In the genomic region with DNA sequence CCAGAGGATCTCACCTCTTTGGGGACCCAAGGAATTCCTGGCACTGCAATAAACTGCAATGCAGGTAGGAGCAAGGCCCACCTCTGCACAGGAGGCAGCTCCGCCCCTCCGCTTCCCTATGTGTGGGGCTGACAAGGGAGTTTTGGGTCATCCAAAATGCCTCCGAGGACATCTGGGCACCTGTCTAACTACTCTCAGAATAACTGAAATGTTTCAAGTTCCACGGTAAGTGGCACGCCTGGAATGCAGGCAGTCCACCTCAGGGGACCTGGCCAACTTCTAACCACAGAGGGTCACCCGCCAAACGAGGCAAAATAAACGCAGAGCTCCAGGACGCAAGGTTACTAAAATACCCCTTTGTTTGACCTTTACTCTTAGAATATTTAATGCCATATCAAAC, we compare ENCODE assay signal across 18 cellular contexts.
"Had no signal": no experiment of that assay in that cellular context is flagged by ENCODE, and none has a peak within 500 bp of the region (broad histone marks: within the 10 kb centered on the region; RNA-seq: fewer than 3 reads in every experiment).

No MANE protein-coding gene starts in this region.

- H3K36me3 ChIP-seq: brain microvascular endothelial cell had no signal

- H3K27me3 Mint-ChIP-seq: activated B cell treated with CpG ODN at 0.5 μM for 24 hours; activated CD8-positive, alpha-beta T cell treated with anti-CD3 and anti-CD28 coated beads for 36 hours; activated naive CD8-positive, alpha-beta T cell treated with anti-CD3 and anti-CD28 coated beads for 36 hours; dendritic cell treated with granulocyte-macrophage colony-stimulating factor and Interleukin-4, amounts not matched to agents 40 ng/mL and 50 ng/mL, for 4 days had no signal

- H3K27me3 ChIP-seq: brain microvascular endothelial cell, foreskin keratinocyte had no signal

- H3K4me3 Mint-ChIP-seq: activated B cell treated with CpG ODN at 0.5 μM for 24 hours; activated CD8-positive, alpha-beta T cell treated with anti-CD3 and anti-CD28 coated beads for 36 hours; activated naive CD8-positive, alpha-beta T cell treated with anti-CD3 and anti-CD28 coated beads for 36 hours; activated T-cell treated with anti-CD3 and anti-CD28 coated beads, Interleukin-2, amount 50 U/mL, for 72 hours; dendritic cell treated with granulocyte-macrophage colony-stimulating factor and Interleukin-4, amounts not matched to agents 40 ng/mL and 50 ng/mL, for 4 days; nephron; T-helper 17 cell had no signal

- H3K4me1 Mint-ChIP-seq: activated B cell treated with CpG ODN at 0.5 μM for 24 hours; activated naive CD8-positive, alpha-beta T cell treated with anti-CD3 and anti-CD28 coated beads for 36 hours; T-helper 17 cell had no signal

- H3K36me3 Mint-ChIP-seq: activated naive CD8-positive, alpha-beta T cell treated with anti-CD3 and anti-CD28 coated beads for 36 hours had no signal

- H3K27ac ChIP-seq: brain microvascular endothelial cell, foreskin keratinocyte had no signal

- H3K27ac Mint-ChIP-seq: activated B cell treated with CpG ODN at 0.5 μM for 24 hours; activated CD8-positive, alpha-beta T cell treated with anti-CD3 and anti-CD28 coated beads for 36 hours; activated naive CD8-positive, alpha-beta T cell treated with anti-CD3 and anti-CD28 coated beads for 36 hours; activated T-cell treated with anti-CD3 and anti-CD28 coated beads, Interleukin-2, amount 50 U/mL, for 72 hours; dendritic cell treated with granulocyte-macrophage colony-stimulating factor and Interleukin-4, amounts not matched to agents 40 ng/mL and 50 ng/mL, for 4 days; nephron; T-helper 17 cell had no signal

- DNase-seq: activated B cell treated with CpG ODN at 0.5 μM for 24 hours; activated CD4-positive, alpha-beta T cell treated with anti-CD3 and anti-CD28 coated beads for 48 hours; activated CD8-positive, alpha-beta memory T cell treated with anti-CD3 and anti-CD28 coated beads, Interleukin-2, amount 50 U/mL, for 4 hours; activated CD8-positive, alpha-beta T cell treated with anti-CD3 and anti-CD28 coated beads for 36 hours; activated gamma-delta T cell treated with Interleukin-2 at 50 U/mL for 16 hours; activated naive CD8-positive, alpha-beta T cell treated with anti-CD3 and anti-CD28 coated beads for 36 hours; activated T-cell treated with anti-CD3 and anti-CD28 coated beads, Interleukin-2, amount 50 U/mL, for 72 hours; amygdala; brain microvascular endothelial cell; effector memory CD4-positive, alpha-beta T cell; left colon; mesenchymal stem cell; occipital lobe; stimulated activated naive CD8-positive, alpha-beta T cell treated with anti-CD3 and anti-CD28 coated beads, Interleukin-15, Interleukin-2, amounts not matched to agents 100 U/mL and 50 U/mL, for 24 hours; T-helper 17 cell had no signal

- H3K9me3 Mint-ChIP-seq: activated B cell treated with CpG ODN at 0.5 μM for 24 hours; activated CD8-positive, alpha-beta T cell treated with anti-CD3 and anti-CD28 coated beads for 36 hours; activated naive CD8-positive, alpha-beta T cell treated with anti-CD3 and anti-CD28 coated beads for 36 hours; dendritic cell treated with granulocyte-macrophage colony-stimulating factor and Interleukin-4, amounts not matched to agents 40 ng/mL and 50 ng/mL, for 4 days; nephron had no signal
